In the genomic region with DNA sequence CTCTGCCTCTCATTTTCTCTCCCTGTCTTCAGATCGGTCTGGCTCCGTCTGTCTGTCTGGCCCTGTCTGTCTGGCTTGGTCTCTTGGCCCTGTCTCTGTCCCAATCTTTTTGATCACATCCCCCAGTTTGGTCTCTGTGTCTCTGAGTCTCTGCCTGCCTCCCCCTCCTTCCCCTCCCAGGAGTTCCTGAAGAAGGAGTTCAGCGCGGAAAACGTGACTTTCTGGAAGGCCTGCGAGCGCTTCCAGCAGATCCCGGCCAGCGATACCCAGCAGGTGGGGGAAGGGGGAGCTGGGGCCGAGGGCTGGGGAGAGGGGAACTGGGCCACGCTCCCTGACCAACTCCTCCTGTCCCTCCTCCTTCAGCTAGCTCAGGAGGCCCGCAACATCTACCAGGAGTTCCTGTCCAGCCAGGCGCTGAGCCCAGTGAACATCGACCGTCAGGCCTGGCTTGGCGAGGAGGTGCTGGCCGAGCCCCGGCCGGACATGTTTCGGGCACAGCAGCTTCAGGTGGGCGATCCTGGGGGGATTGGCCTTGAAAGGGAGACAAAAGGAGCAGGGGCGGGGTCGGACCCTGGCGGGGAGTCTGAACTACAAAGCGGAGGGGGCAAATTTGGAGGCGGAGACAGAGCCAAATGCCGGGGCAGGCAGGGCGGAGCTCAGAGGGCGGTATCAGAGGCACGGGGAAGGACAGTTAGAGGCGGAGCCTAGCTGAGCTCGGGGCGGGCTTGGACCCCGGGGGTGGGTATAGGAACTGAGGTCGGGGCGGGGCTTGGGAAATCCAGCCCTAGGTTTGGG, we compare ENCODE assay signal across 10 cellular contexts. TPM values are rescaled to one million over a fixed set of nuclear protein-coding genes. Genes with fewer than 3 reads are reported as not detected.
DNase-seq lines count a peak whose midpoint lies in the region; ATAC-seq and TF ChIP-seq lines count a peak whose summit lies in the region.
"Had no signal": no experiment of that assay in that cellular context is flagged by ENCODE, and none has a peak within 500 bp of the region (broad histone marks: within the 10 kb centered on the region; RNA-seq: fewer than 3 reads in every experiment).

No MANE protein-coding gene starts in this region.

- H3K9me3 Mint-ChIP-seq in activated T-cell treated with anti-CD3 and anti-CD28 coated beads, Interleukin-2, amount 50 U/mL, for 24 hours, result no peaks in the 10 kb centered on the region
- no peaks in the 10 kb centered on the region for H3K9me3 Mint-ChIP-seq in activated T-cell treated with anti-CD3 and anti-CD28 coated beads, Interleukin-2, amount 50 U/mL, for 4 hours

- H3K27ac ChIP-seq in right lobe of liver, result peak overlapping the region; percentile 71 to 93 (median 93)
- peak overlapping the region; percentile 88 to 89 for H3K27ac ChIP-seq in tibial artery

- DNase-seq in activated T-cell treated with anti-CD3 and anti-CD28 coated beads, Interleukin-2, amount 50 U/mL, for 24 hours, result no peak
- DNase-seq in activated T-cell treated with anti-CD3 and anti-CD28 coated beads, Interleukin-2, amount 50 U/mL, for 4 hours, result no peak
- DNase-seq in dermis microvascular lymphatic vessel endothelial cell (ENCODE audit: low read depth in 2 of 2), result peak; percentile 35 to 77
- DNase-seq in right lobe of liver, result peak; percentile 94 to 97 (median 96)
- DNase-seq in tibial artery, result peak; percentile 86 to 95
- no peak for DNase-seq in activated CD4-positive, alpha-beta T cell treated with anti-CD3 and anti-CD28 coated beads for 1 hour
- DNase-seq: DND-41 had no signal

- no peak for TF ChIP-seq CTCF in right lobe of liver (IDR thresholded peaks at IDR 0.05)
- no peak for TF ChIP-seq CTCF in tibial artery (IDR thresholded peaks at IDR 0.05)

- WGBS in right lobe of liver (ENCODE audit: insufficient coverage, low coverage, low lambda C conversion rate, missing lambda C conversion rate), result 14% methylated on average over 25 of the region's 36 CpGs

- no peaks in the 10 kb centered on the region for H3K27me3 Mint-ChIP-seq in activated T-cell treated with anti-CD3 and anti-CD28 coated beads, Interleukin-2, amount 50 U/mL, for 24 hours
- H3K27me3 Mint-ChIP-seq in activated T-cell treated with anti-CD3 and anti-CD28 coated beads, Interleukin-2, amount 50 U/mL, for 4 hours (ENCODE audit: low read depth), result no peaks in the 10 kb centered on the region

- H3K4me1 Mint-ChIP-seq in activated T-cell treated with anti-CD3 and anti-CD28 coated beads, Interleukin-2, amount 50 U/mL, for 24 hours (ENCODE audit: low read depth), result peaks cover 75% of the 10 kb centered on the region
- peaks cover 64% of the 10 kb centered on the region for H3K4me1 Mint-ChIP-seq in activated T-cell treated with anti-CD3 and anti-CD28 coated beads, Interleukin-2, amount 50 U/mL, for 4 hours (ENCODE audit: low read depth)

- H3K36me3 Mint-ChIP-seq in activated T-cell treated with anti-CD3 and anti-CD28 coated beads, Interleukin-2, amount 50 U/mL, for 24 hours (ENCODE audit: low read depth), result peaks cover 55% of the 10 kb centered on the region
- peaks cover 11% of the 10 kb centered on the region for H3K36me3 Mint-ChIP-seq in activated T-cell treated with anti-CD3 and anti-CD28 coated beads, Interleukin-2, amount 50 U/mL, for 4 hours (ENCODE audit: insufficient read depth)

- H3K9me3 ChIP-seq in right lobe of liver (no peaks in the 10 kb centered on the region), tibial artery (no peaks in the 10 kb centered on the region)

- ATAC-seq in activated T-cell treated with anti-CD3 and anti-CD28 coated beads, Interleukin-2, amount 50 U/mL, for 4 hours, result no peak
- ATAC-seq in right lobe of liver, result peak; percentile 69 to 81 (median 72)
- ATAC-seq in GM19324 (IDR thresholded peaks at IDR 0.05; ENCODE audit: low FRiP score, unreplicated experiment), result no peak
- ATAC-seq in HG03442 (IDR thresholded peaks at IDR 0.05; ENCODE audit: unreplicated experiment), result no peak

- no peak overlapping the region for H3K4me3 Mint-ChIP-seq in activated T-cell treated with anti-CD3 and anti-CD28 coated beads, Interleukin-2, amount 50 U/mL, for 24 hours
- no peak overlapping the region for H3K4me3 Mint-ChIP-seq in activated T-cell treated with anti-CD3 and anti-CD28 coated beads, Interleukin-2, amount 50 U/mL, for 4 hours

- peak overlapping the region; percentile 4 for H3K27ac Mint-ChIP-seq in activated T-cell treated with anti-CD3 and anti-CD28 coated beads, Interleukin-2, amount 50 U/mL, for 24 hours

- no peaks in the 10 kb centered on the region for H3K27me3 ChIP-seq in right lobe of liver
- H3K27me3 ChIP-seq in tibial artery, result peaks cover 0 to 2% of the 10 kb centered on the region in 2 donors

- no peaks in the 10 kb centered on the region for H3K36me3 ChIP-seq in right lobe of liver
- H3K36me3 ChIP-seq in tibial artery, result no peaks in the 10 kb centered on the region

- TF ChIP-seq POLR2A in right lobe of liver (IDR thresholded peaks at IDR 0.05), result peak; percentile 71

- intact Hi-C loops in right lobe of liver (cut with DNase I), result no loop called here
- intact Hi-C loops in tibial artery (cut with DNase I; ENCODE audit: low total_unique reads), result no loop called here

- peaks cover 0 to 71% (median 27%) of the 10 kb centered on the region in 4 donors for H3K4me1 ChIP-seq in right lobe of liver
- peaks cover 0 to 48% (median 34%) of the 10 kb centered on the region in 4 donors for H3K4me1 ChIP-seq in tibial artery

- peak overlapping the region; percentile 37 to 65 (median 50) for H3K4me3 ChIP-seq in right lobe of liver
- H3K4me3 ChIP-seq in tibial artery, result peak overlapping the region; percentile 53 to 68

RNA-seq across cellular contexts. Expression of gene RGS14, which starts 9.0 kb away (rescaled TPM):
- total RNA-seq in activated T-cell treated with anti-CD3 and anti-CD28 coated beads, Interleukin-2, amount 50 U/mL, for 4 hours, result 10 to 100 TPM; 43.7 to 62.3 (median 46.2) TPM
- total RNA-seq in dermis microvascular lymphatic vessel endothelial cell (3.7 and 4.7 TPM in 2 replicates), right lobe of liver (10 to 100 TPM; 29.2 to 43.1 (median 35.2) TPM)

RNA-seq across cellular contexts. Expression of gene LMAN2, which starts 15.3 kb away (rescaled TPM):
- 100 to 1,000 TPM; 120 to 129 (median 127) TPM for total RNA-seq in activated T-cell treated with anti-CD3 and anti-CD28 coated beads, Interleukin-2, amount 50 U/mL, for 4 hours
- total RNA-seq in dermis microvascular lymphatic vessel endothelial cell, result 311 and 354 TPM in 2 replicates
- total RNA-seq in right lobe of liver, result 100 to 1,000 TPM; 103 to 297 (median 160) TPM

RNA-seq across cellular contexts. Expression of gene SLC34A1, which starts 17.5 kb away (rescaled TPM):
- total RNA-seq in activated T-cell treated with anti-CD3 and anti-CD28 coated beads, Interleukin-2, amount 50 U/mL, for 4 hours, result not detected
- not detected in 2 replicates for total RNA-seq in dermis microvascular lymphatic vessel endothelial cell
- total RNA-seq in right lobe of liver, result 1 to 10 TPM in 3 of 6 experiments, under 1 TPM in 2, not detected in 1; 0.12 to 5.3 (median 1.6) TPM
- total RNA-seq: subcutaneous adipose tissue had no signal

RNA-seq across cellular contexts. Expression of gene PFN3, which starts 33.7 kb away (rescaled TPM):
- total RNA-seq in activated T-cell treated with anti-CD3 and anti-CD28 coated beads, Interleukin-2, amount 50 U/mL, for 4 hours, result not detected
- total RNA-seq in dermis microvascular lymphatic vessel endothelial cell (not detected in 2 replicates), right lobe of liver (not detected)
- total RNA-seq: subcutaneous adipose tissue had no signal

RNA-seq across cellular contexts. Expression of gene F12, which starts 42.6 kb away (rescaled TPM):
- 1 to 10 TPM; 1.7 to 5.7 (median 3.1) TPM for total RNA-seq in activated T-cell treated with anti-CD3 and anti-CD28 coated beads, Interleukin-2, amount 50 U/mL, for 4 hours
- total RNA-seq in dermis microvascular lymphatic vessel endothelial cell (0.51 and 0.89 TPM in 2 replicates), right lobe of liver (100 to 1,000 TPM; 236 to 518 (median 365) TPM)

Comparison
In these comparisons a context has a peak if more than half of its experiments do, and no peak if none do; other contexts are left out.
1. DNase-seq: peak in dermis microvascular lymphatic vessel endothelial cell (2 of 2), right lobe of liver (3 of 3) and tibial artery (2 of 2); none in activated T-cell treated with anti-CD3 and anti-CD28 coated beads, Interleukin-2, amount 50 U/mL, for 24 hours (single experiment), activated T-cell treated with anti-CD3 and anti-CD28 coated beads, Interleukin-2, amount 50 U/mL, for 4 hours (single experiment) and activated CD4-positive, alpha-beta T cell treated with anti-CD3 and anti-CD28 coated beads for 1 hour (single experiment).
2. ATAC-seq: peak in right lobe of liver (4 of 4); none in activated T-cell treated with anti-CD3 and anti-CD28 coated beads, Interleukin-2, amount 50 U/mL, for 4 hours (0 of 2), GM19324 (single experiment) and HG03442 (single experiment).